ENCODE assay signal across 1 cellular context in genomic region chr3:14410501-14411165, GRCh38.
TF ChIP-seq lines count a peak whose summit lies in the region.

No MANE protein-coding gene starts in this region.

TF ChIP-seq in H1, 55 proteins besides CTCF, POLR2A, EP300 and RAD21 (continued from another document):
- TF ChIP-seq CHD7 (IDR thresholded peaks at IDR 0.05; ENCODE audit: insufficient replicate concordance, low read length): no peak
- TF ChIP-seq JUND (IDR thresholded peaks at IDR 0.05; ENCODE audit: low read length): no peak
- no peak for TF ChIP-seq POLR2AphosphoS5 (IDR thresholded peaks at IDR 0.05; ENCODE audit: low read depth, low read length)
- no peak for TF ChIP-seq ATF2 (IDR thresholded peaks at IDR 0.05; ENCODE audit: low read length)
- TF ChIP-seq JUN (IDR thresholded peaks at IDR 0.05; ENCODE audit: low read depth, low read length): no peak
- no peak for TF ChIP-seq BRCA1 (IDR thresholded peaks at IDR 0.05; ENCODE audit: low read depth, low read length)
- no peak for TF ChIP-seq KDM4A (IDR thresholded peaks at IDR 0.05; ENCODE audit: low read depth, low read length, severe bottlenecking)
- TF ChIP-seq CBX5 (IDR thresholded peaks at IDR 0.05; ENCODE audit: low read depth, low read length): no peak
TF ChIP-seq in H1: peak in this region for 0.
